30 cellular contexts compared by ENCODE assay signal in genomic region chrX:46670316-46670715, GRCh38.
"Had no signal": no experiment of that assay in that cellular context is flagged by ENCODE, and none has a peak within 500 bp of the region (broad histone marks: within the 10 kb centered on the region; RNA-seq: fewer than 3 reads in every experiment).

No MANE protein-coding gene starts in this region.

- H3K9me3 ChIP-seq: esophagus squamous epithelium, gastrocnemius medialis had no signal

- H3K27ac ChIP-seq: brain microvascular endothelial cell, coronary artery, dorsolateral prefrontal cortex, epithelial cell of prostate, esophagus squamous epithelium, gastrocnemius medialis, VCaP had no signal

- H3K27ac Mint-ChIP-seq: activated B cell treated with CpG ODN at 0.5 μM for 24 hours; activated CD8-positive, alpha-beta T cell treated with anti-CD3 and anti-CD28 coated beads for 36 hours; activated naive CD8-positive, alpha-beta T cell; activated T-helper 17 cell treated with anti-CD3 and anti-CD28 coated beads, Interleukin-2, amount 50 U/mL, for 72 hours; dendritic cell treated with granulocyte-macrophage colony-stimulating factor and Interleukin-4, amounts not matched to agents 40 ng/mL and 50 ng/mL, for 4 days; endodermal cell had no signal

- H3K4me1 ChIP-seq: esophagus squamous epithelium, gastrocnemius medialis had no signal

- H3K27me3 Mint-ChIP-seq: activated B cell treated with CpG ODN at 0.5 μM for 24 hours; activated CD8-positive, alpha-beta T cell treated with anti-CD3 and anti-CD28 coated beads for 36 hours; activated naive CD8-positive, alpha-beta T cell; activated T-helper 17 cell treated with anti-CD3 and anti-CD28 coated beads, Interleukin-2, amount 50 U/mL, for 72 hours; central memory CD8-positive, alpha-beta T cell; dendritic cell treated with granulocyte-macrophage colony-stimulating factor and Interleukin-4, amounts not matched to agents 40 ng/mL and 50 ng/mL, for 4 days had no signal

- FAIRE-seq: bronchial epithelial cell had no signal

- ATAC-seq: activated CD4-positive, CD25-positive, alpha-beta regulatory T cell treated with anti-CD3 and anti-CD28 coated beads, Interleukin-2, amount 50 U/mL, for 24 hours; activated CD8-positive, alpha-beta T cell treated with anti-CD3 and anti-CD28 coated beads for 36 hours; activated T-cell treated with anti-CD3 and anti-CD28 coated beads, Interleukin-2, amount 50 U/mL, for 4 hours; activated T-helper 17 cell treated with anti-CD3 and anti-CD28 coated beads, Interleukin-2, amount 50 U/mL, for 72 hours; gastrocnemius medialis had no signal

- H3K9me3 Mint-ChIP-seq: activated B cell treated with CpG ODN at 0.5 μM for 24 hours; activated CD8-positive, alpha-beta T cell treated with anti-CD3 and anti-CD28 coated beads for 36 hours; activated T-cell treated with anti-CD3 and anti-CD28 coated beads, Interleukin-2, amount 50 U/mL, for 4 hours; activated T-helper 17 cell treated with anti-CD3 and anti-CD28 coated beads, Interleukin-2, amount 50 U/mL, for 72 hours; central memory CD8-positive, alpha-beta T cell; dendritic cell treated with granulocyte-macrophage colony-stimulating factor and Interleukin-4, amounts not matched to agents 40 ng/mL and 50 ng/mL, for 4 days had no signal

- H3K27me3 ChIP-seq: brain microvascular endothelial cell, esophagus squamous epithelium, gastrocnemius medialis had no signal

- DNase-seq: activated B cell treated with CpG ODN at 0.5 μM for 24 hours; activated CD4-positive, alpha-beta T cell treated with anti-CD3 and anti-CD28 coated beads for 48 hours; activated CD4-positive, alpha-beta T cell treated with anti-CD3 and anti-CD28 coated beads, Interleukin-2, amount 50 U/mL, for 1 hour; activated CD4-positive, alpha-beta T cell treated with anti-CD3 and anti-CD28 coated beads, Interleukin-2, amount 50 U/mL, for 48 hours; activated CD8-positive, alpha-beta memory T cell treated with anti-CD3 and anti-CD28 coated beads for 24 hours; activated CD8-positive, alpha-beta T cell treated with anti-CD3 and anti-CD28 coated beads for 36 hours; activated effector memory CD4-positive, alpha-beta T cell treated with Interleukin-2 at 50 U/mL for 16 hours; activated gamma-delta T cell treated with Interleukin-2 at 50 U/mL for 16 hours; activated naive CD4-positive, alpha-beta T cell treated with anti-CD3 and anti-CD28 coated beads, Interleukin-2, amount 50 U/mL, for 16 hours; activated naive CD4-positive, alpha-beta T cell treated with Interleukin-2 at 50 U/mL for 16 hours; activated T-cell treated with anti-CD3 and anti-CD28 coated beads, Interleukin-2, amount 50 U/mL, for 4 hours; amniotic stem cell; anterior cingulate cortex; brain microvascular endothelial cell; dorsolateral prefrontal cortex; effector memory CD4-positive, alpha-beta T cell; endodermal cell; esophagus squamous epithelium; gastrocnemius medialis; glutamatergic neuron; T-helper 2 cell had no signal

- H3K4me3 ChIP-seq: coronary artery, dorsolateral prefrontal cortex, esophagus squamous epithelium, gastrocnemius medialis had no signal

- H3K36me3 ChIP-seq: brain microvascular endothelial cell, esophagus squamous epithelium, gastrocnemius medialis had no signal

- H3K4me1 Mint-ChIP-seq: activated T-helper 17 cell treated with anti-CD3 and anti-CD28 coated beads, Interleukin-2, amount 50 U/mL, for 72 hours; central memory CD8-positive, alpha-beta T cell; endodermal cell had no signal

- H3K4me3 Mint-ChIP-seq: activated B cell treated with CpG ODN at 0.5 μM for 24 hours; activated CD8-positive, alpha-beta T cell treated with anti-CD3 and anti-CD28 coated beads for 36 hours; activated naive CD8-positive, alpha-beta T cell; activated T-cell treated with anti-CD3 and anti-CD28 coated beads, Interleukin-2, amount 50 U/mL, for 4 hours; activated T-helper 17 cell treated with anti-CD3 and anti-CD28 coated beads, Interleukin-2, amount 50 U/mL, for 72 hours; central memory CD8-positive, alpha-beta T cell; dendritic cell treated with granulocyte-macrophage colony-stimulating factor and Interleukin-4, amounts not matched to agents 40 ng/mL and 50 ng/mL, for 4 days; endodermal cell had no signal
